ENCODE assay signal across 9 cellular contexts in the genomic region with DNA sequence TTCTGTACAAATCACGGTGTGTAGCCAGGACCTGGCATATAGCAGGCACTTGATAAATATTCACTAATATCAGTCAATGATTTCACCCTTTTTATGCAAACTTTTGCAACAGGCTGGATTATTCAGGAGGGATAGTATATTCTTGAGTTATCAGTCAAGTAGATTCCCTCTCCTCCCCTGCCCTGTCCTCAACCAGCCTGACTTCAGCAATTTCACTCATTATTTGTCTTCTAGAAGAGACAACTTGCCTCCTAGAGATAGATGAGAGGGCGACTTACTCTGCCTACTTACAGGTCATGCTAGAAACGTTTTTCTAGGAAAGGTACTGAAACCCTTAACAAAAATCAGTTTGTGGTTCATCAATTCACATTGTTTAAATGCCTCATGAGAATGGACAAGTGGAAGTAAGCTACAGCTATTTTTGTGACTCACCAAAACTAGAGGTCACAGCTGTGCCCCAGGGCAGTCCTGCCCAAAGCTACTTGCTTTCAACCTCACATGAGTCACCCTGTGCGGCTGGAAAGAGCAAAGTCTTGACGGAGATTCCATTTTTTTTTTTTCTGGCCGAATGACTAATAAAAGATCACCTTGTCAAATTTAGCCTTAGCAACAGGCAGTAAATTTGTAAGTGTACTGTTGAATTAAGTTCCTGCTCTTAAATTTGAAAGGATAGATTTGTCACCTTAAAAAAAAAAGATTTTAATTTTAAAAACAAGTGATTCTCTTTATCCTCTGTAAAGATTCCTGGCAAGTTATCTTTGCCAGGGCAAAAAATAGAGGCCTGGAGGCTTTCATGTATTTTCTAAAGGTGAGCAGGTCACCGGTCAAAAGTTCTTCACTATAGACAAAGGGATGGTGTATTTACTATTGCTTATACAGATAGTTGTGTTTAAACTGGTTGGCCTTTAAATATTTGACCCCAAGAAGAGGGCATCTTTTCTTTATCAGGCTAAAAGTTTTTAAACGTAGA.
DNase-seq lines count a peak whose midpoint lies in the region; FAIRE-seq and TF ChIP-seq lines count a peak whose summit lies in the region.
"Had no signal": no experiment of that assay in that cellular context is flagged by ENCODE, and none has a peak within 500 bp of the region (broad histone marks: within the 10 kb centered on the region; RNA-seq: fewer than 3 reads in every experiment).

No MANE protein-coding gene starts in this region.

- no peaks in the 10 kb centered on the region for H3K4me1 Mint-ChIP-seq in activated T-cell treated with anti-CD3 and anti-CD28 coated beads, Interleukin-2, amount 50 U/mL, for 24 hours (ENCODE audit: low read depth)

- H2AFZ ChIP-seq in OCI-LY7 (ENCODE audit: low read length) = no peak overlapping the region

- H3K9me3 ChIP-seq in BLaER1 (no peaks in the 10 kb centered on the region), OCI-LY7 (ENCODE audit: low read length) (no peaks in the 10 kb centered on the region)

- POLR2A ChIA-PET in OCI-LY7 (lab: Charles Lee) = interaction anchor here (1.0 kb wide), 1 partner anchor 9 kb away, joined by 3 read pairs; no protein-coding TSS in a partner anchor

- no peaks in the 10 kb centered on the region for H3K36me3 Mint-ChIP-seq in activated T-cell treated with anti-CD3 and anti-CD28 coated beads, Interleukin-2, amount 50 U/mL, for 24 hours (ENCODE audit: low read depth)

- H3K27ac ChIP-seq in BLaER1 = no peak overlapping the region
- H3K27ac ChIP-seq in OCI-LY7 (ENCODE audit: low read depth, low read length, poor library complexity, severe bottlenecking) = no peak overlapping the region

- no peaks in the 10 kb centered on the region for H3K9me2 ChIP-seq in OCI-LY7 (ENCODE audit: insufficient read depth, low read length)

- no peaks in the 10 kb centered on the region for H3K9me3 Mint-ChIP-seq in activated T-cell treated with anti-CD3 and anti-CD28 coated beads, Interleukin-2, amount 50 U/mL, for 24 hours
- H3K9me3 Mint-ChIP-seq: nephron had no signal

- FAIRE-seq in H54 (lab: Jason Lieb, UNC) = peak; percentile 96

- CTCF ChIA-PET in OCI-LY7 (lab: Charles Lee; ENCODE audit: unreplicated experiment) = no interaction called here

- peak; percentile 63 for DNase-seq in H54 (ENCODE audit: insufficient read length, low spot score)
- peak; percentile 31 for DNase-seq in OCI-LY7 (ENCODE audit: low spot score)
- peak; percentile 98 for DNase-seq in iris pigment epithelial cell (ENCODE audit: low read depth)
- DNase-seq in globus pallidus (ENCODE audit: low spot score) = no peak
- DNase-seq in activated effector memory CD4-positive, alpha-beta T cell treated with Interleukin-2 at 50 U/mL for 16 hours = no peak
- DNase-seq in activated gamma-delta T cell treated with Interleukin-2 at 50 U/mL for 16 hours = no peak
- no peak for DNase-seq in activated T-cell treated with anti-CD3 and anti-CD28 coated beads, Interleukin-2, amount 50 U/mL, for 24 hours

- H3K4me2 ChIP-seq in BLaER1 = peak overlapping the region; percentile 64
- no peak overlapping the region for H3K4me2 ChIP-seq in OCI-LY7 (ENCODE audit: low read length)

- H3K4me1 ChIP-seq in BLaER1 = peaks cover 32% of the 10 kb centered on the region
- H3K4me1 ChIP-seq in OCI-LY7 (ENCODE audit: insufficient read depth, low read length, poor library complexity, severe bottlenecking) = peaks cover 6% of the 10 kb centered on the region

- H3K4me3 ChIP-seq in BLaER1 (no peak overlapping the region), OCI-LY7 (ENCODE audit: low read depth, low read length, poor library complexity, severe bottlenecking) (no peak overlapping the region)

- H4K20me1 ChIP-seq in BLaER1 (no peaks in the 10 kb centered on the region), OCI-LY7 (ENCODE audit: insufficient read depth, low read length) (no peaks in the 10 kb centered on the region)

- no peaks in the 10 kb centered on the region for H3K79me2 ChIP-seq in OCI-LY7 (ENCODE audit: insufficient read depth, low read depth, low read length)

- TF ChIP-seq CTCF in OCI-LY7 (conservative IDR thresholded peaks at IDR 0.05; ENCODE audit: low read length) = no peak

- no peak overlapping the region for H3K9ac ChIP-seq in BLaER1

- no peak for TF ChIP-seq POLR2A in H54 (IDR thresholded peaks at IDR 0.05; ENCODE audit: low read depth, low read length)

- H3K36me3 ChIP-seq in BLaER1 (no peaks in the 10 kb centered on the region), OCI-LY7 (ENCODE audit: insufficient read depth, low read length) (no peaks in the 10 kb centered on the region)

- H3K27me3 ChIP-seq in BLaER1 = no peaks in the 10 kb centered on the region

- no peak overlapping the region for H3K27ac Mint-ChIP-seq in activated T-cell treated with anti-CD3 and anti-CD28 coated beads, Interleukin-2, amount 50 U/mL, for 24 hours
- H3K27ac Mint-ChIP-seq: nephron had no signal

- H3K4me3 Mint-ChIP-seq in activated T-cell treated with anti-CD3 and anti-CD28 coated beads, Interleukin-2, amount 50 U/mL, for 24 hours = no peak overlapping the region
- H3K4me3 Mint-ChIP-seq: nephron had no signal

- no TSS peak for BruUV-seq in OCI-LY7 (replicated peaks; lab: Mats Ljungman, UMichigan)

- intact Hi-C loops in OCI-LY7 (cut with micrococcal nuclease; ENCODE audit: unreplicated experiment) = no loop called here

- peaks cover 9% of the 10 kb centered on the region for H3K27me3 Mint-ChIP-seq in activated T-cell treated with anti-CD3 and anti-CD28 coated beads, Interleukin-2, amount 50 U/mL, for 24 hours

Comparison
In these comparisons a context has a peak if more than half of its experiments do, and no peak if none do; other contexts are left out.
1. DNase-seq: peak in H54 (single experiment), OCI-LY7 (single experiment) and iris pigment epithelial cell (single experiment); none in globus pallidus (single experiment), activated effector memory CD4-positive, alpha-beta T cell treated with Interleukin-2 at 50 U/mL for 16 hours (single experiment), activated gamma-delta T cell treated with Interleukin-2 at 50 U/mL for 16 hours (single experiment) and activated T-cell treated with anti-CD3 and anti-CD28 coated beads, Interleukin-2, amount 50 U/mL, for 24 hours (single experiment).